1 cellular context compared by ENCODE assay signal in the genomic region with DNA sequence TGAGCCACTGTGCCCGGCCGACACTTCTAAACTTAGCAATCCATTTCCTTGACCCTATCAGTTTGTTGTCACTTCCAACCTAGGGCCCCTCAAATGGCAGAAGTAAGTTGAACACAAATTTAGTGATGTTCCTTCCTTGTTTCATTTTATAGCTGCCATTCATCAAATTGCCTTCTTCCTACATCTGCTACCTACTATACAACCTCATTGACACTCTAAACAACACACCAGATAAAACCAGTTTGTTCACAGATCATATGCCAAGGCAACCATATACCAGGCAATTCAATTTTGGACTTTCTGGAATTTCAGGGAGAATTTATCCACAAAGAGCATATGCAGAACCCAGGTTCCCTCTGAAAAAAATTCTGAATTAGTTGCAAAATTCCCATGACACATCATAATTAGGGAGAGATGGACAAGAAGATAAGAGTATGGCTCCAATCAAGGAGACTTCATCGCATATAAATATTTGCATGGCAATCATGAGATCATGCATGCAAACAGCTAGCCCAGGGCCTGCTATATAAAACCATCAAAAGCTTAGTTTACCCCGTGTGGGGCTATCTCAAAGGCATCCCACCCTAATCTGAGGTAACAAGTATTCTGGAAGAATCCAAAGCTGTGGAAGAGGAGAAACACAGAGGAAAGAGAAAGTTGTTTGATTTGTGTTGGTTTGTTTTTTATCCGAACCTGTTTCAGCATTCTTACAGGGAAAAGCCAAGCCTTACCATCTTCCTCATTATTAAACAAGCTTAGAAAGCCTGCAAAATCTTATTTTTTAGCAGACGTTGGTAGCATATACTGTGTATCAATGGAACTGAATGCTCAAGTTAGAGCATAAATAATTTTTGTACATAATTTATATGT.
TF ChIP-seq lines count a peak whose summit lies in the region.

No MANE protein-coding gene starts in this region.

TF ChIP-seq in A549, 52 proteins besides CTCF, POLR2A, EP300 and RAD21 (continued from another document):
- TF ChIP-seq, protein P1, sequence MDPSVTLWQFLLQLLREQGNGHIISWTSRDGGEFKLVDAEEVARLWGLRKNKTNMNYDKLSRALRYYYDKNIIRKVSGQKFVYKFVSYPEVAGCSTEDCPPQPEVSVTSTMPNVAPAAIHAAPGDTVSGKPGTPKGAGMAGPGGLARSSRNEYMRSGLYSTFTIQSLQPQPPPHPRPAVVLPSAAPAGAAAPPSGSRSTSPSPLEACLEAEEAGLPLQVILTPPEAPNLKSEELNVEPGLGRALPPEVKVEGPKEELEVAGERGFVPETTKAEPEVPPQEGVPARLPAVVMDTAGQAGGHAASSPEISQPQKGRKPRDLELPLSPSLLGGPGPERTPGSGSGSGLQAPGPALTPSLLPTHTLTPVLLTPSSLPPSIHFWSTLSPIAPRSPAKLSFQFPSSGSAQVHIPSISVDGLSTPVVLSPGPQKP (IDR thresholded peaks at IDR 0.05; ENCODE audit: low read depth, low read length), result no peak
- TF ChIP-seq ZNF302 (CRISPR knock-in tag; IDR thresholded peaks at IDR 0.05), result no peak
- TF ChIP-seq KDM5A (IDR thresholded peaks at IDR 0.05), result no peak
- no peak for TF ChIP-seq EHMT2 (IDR thresholded peaks at IDR 0.05; ENCODE audit: low read depth)
- TF ChIP-seq RCOR1 (IDR thresholded peaks at IDR 0.05; ENCODE audit: low read depth, low read length), result no peak
- TF ChIP-seq CHD4 (IDR thresholded peaks at IDR 0.05; ENCODE audit: borderline replicate concordance), result no peak
- TF ChIP-seq, protein P2, sequence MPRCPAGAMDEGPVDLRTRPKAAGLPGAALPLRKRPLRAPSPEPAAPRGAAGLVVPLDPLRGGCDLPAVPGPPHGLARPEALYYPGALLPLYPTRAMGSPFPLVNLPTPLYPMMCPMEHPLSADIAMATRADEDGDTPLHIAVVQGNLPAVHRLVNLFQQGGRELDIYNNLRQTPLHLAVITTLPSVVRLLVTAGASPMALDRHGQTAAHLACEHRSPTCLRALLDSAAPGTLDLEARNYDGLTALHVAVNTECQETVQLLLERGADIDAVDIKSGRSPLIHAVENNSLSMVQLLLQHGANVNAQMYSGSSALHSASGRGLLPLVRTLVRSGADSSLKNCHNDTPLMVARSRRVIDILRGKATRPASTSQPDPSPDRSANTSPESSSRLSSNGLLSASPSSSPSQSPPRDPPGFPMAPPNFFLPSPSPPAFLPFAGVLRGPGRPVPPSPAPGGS (IDR thresholded peaks at IDR 0.05), result no peak
- TF ChIP-seq SMC3 (IDR thresholded peaks at IDR 0.05), result no peak
